ENCODE assay signal across 10 cellular contexts in genomic region chr16:57304169-57305061, GRCh38. TPM values are rescaled to one million over a fixed set of nuclear protein-coding genes. Genes with fewer than 3 reads are reported as not detected.
A peak's percentile ranks its signal among the peaks of the same experiment; 100 is the strongest.
DNase-seq lines count a peak whose midpoint lies in the region; ATAC-seq and TF ChIP-seq lines count a peak whose summit lies in the region.
"Had no signal": no experiment of that assay in that cellular context is flagged by ENCODE, and none has a peak within 500 bp of the region (broad histone marks: within the 10 kb centered on the region; RNA-seq: fewer than 3 reads in every experiment).

No MANE protein-coding gene starts in this region.

- no peak overlapping the region for H3K4me3 ChIP-seq in breast epithelium
- no peak overlapping the region for H3K4me3 ChIP-seq in liver (ENCODE audit: low read depth in 1 of 3, low read length in 3 of 3)
- no peak overlapping the region for H3K4me3 ChIP-seq in upper lobe of left lung

- H3K4me1 ChIP-seq in breast epithelium (peaks cover 5 to 13% of the 10 kb centered on the region in 2 donors), liver (ENCODE audit: control insufficient read depth in 4 of 4, insufficient read depth in 4 of 4, low read length in 3 of 4) (peaks cover 9 to 41% (median 30%) of the 10 kb centered on the region in 4 donors), upper lobe of left lung (peaks cover 23 to 34% (median 31%) of the 10 kb centered on the region in 4 donors)

- peaks cover 13% of the 10 kb centered on the region for H3K4me1 Mint-ChIP-seq in T-helper 1 cell treated with Interleukin-12 subunit alpha and Interleukin-12 subunit beta and Interleukin-4 antibody, amounts not matched to agents 30 μg/mL and 1 μg/mL, for 36 hours (ENCODE audit: low read depth)

- H3K27ac Mint-ChIP-seq in T-helper 1 cell treated with Interleukin-12 subunit alpha and Interleukin-12 subunit beta and Interleukin-4 antibody, amounts not matched to agents 30 μg/mL and 1 μg/mL, for 36 hours, result peak overlapping the region; percentile 68

- peak overlapping the region; percentile 90 to 92 for H3K27ac ChIP-seq in breast epithelium
- peak overlapping the region; percentile 89 to 97 for H3K27ac ChIP-seq in liver (ENCODE audit: low read depth in 1 of 2, low read length in 2 of 2)
- H3K27ac ChIP-seq in upper lobe of left lung, result peak overlapping the region; percentile 73 to 82 (median 75)

- TF ChIP-seq EP300 in upper lobe of left lung (IDR thresholded peaks at IDR 0.05), result peak in 3 of 4 donors; percentile 21 to 85 (median 66)

- H3K36me3 ChIP-seq in breast epithelium (no peaks in the 10 kb centered on the region), liver (ENCODE audit: control insufficient read depth in 4 of 4, insufficient read depth in 3 of 4, low read depth in 1 of 4, low read length in 3 of 4) (no peaks in the 10 kb centered on the region), upper lobe of left lung (no peaks in the 10 kb centered on the region)

- DNase-seq in T-helper 1 cell (no peak), breast epithelium (ENCODE audit: low spot score in 2 of 2) (peak in 1 of 2 donors; percentile 93), upper lobe of left lung (peak in 1 of 2 donors; percentile 88)
- DNase-seq in activated T-cell treated with anti-CD3 and anti-CD28 coated beads, Interleukin-2, amount 50 U/mL, for 48 hours, result no peak
- no peak for DNase-seq in stimulated activated CD4-positive, alpha-beta T cell treated with anti-CD3 and anti-CD28 coated beads, Interleukin-4, amount 100 ng/mL, for 1 hour
- DNase-seq: activated CD4-positive, alpha-beta T cell treated with anti-CD3 and anti-CD28 coated beads for 4 hours had no signal

- 41% methylated on average over 16 of the region's 16 CpGs for WGBS in liver
- 72 to 73% methylated on average over 16 of the region's 16 CpGs for WGBS in upper lobe of left lung, 2 donors

- H3K9me3 ChIP-seq in breast epithelium (no peaks in the 10 kb centered on the region), liver (ENCODE audit: control insufficient read depth in 4 of 4, low read length in 3 of 4) (no peaks in the 10 kb centered on the region), upper lobe of left lung (no peaks in the 10 kb centered on the region)

- H3K27me3 ChIP-seq in breast epithelium (no peaks in the 10 kb centered on the region), liver (ENCODE audit: control insufficient read depth in 4 of 4, insufficient read depth in 4 of 4, low read length in 3 of 4) (no peaks in the 10 kb centered on the region), upper lobe of left lung (no peaks in the 10 kb centered on the region)

- TF ChIP-seq RAD21 in liver (IDR thresholded peaks at IDR 0.05), result peak; percentile 37 to 65

- H3K9ac ChIP-seq in liver (ENCODE audit: low read depth in 1 of 2, low read length in 2 of 2), result no peak overlapping the region

- TF ChIP-seq POLR2A in breast epithelium (IDR thresholded peaks at IDR 0.05) (no peak), upper lobe of left lung (IDR thresholded peaks at IDR 0.05) (peak in 1 of 4 donors; percentile 15)

- H3K27me3 Mint-ChIP-seq in T-helper 1 cell treated with Interleukin-12 subunit alpha and Interleukin-12 subunit beta and Interleukin-4 antibody, amounts not matched to agents 30 μg/mL and 1 μg/mL, for 36 hours (ENCODE audit: low read depth), result peaks cover 9% of the 10 kb centered on the region

- H3K36me3 Mint-ChIP-seq in T-helper 1 cell treated with Interleukin-12 subunit alpha and Interleukin-12 subunit beta and Interleukin-4 antibody, amounts not matched to agents 30 μg/mL and 1 μg/mL, for 36 hours (ENCODE audit: low read depth), result no peaks in the 10 kb centered on the region

- intact Hi-C loops in breast epithelium (cut with DNase I; ENCODE audit: low total_unique reads), result no loop called here

- no peaks in the 10 kb centered on the region for H3K9me3 Mint-ChIP-seq in T-helper 1 cell treated with Interleukin-12 subunit alpha and Interleukin-12 subunit beta and Interleukin-4 antibody, amounts not matched to agents 30 μg/mL and 1 μg/mL, for 36 hours

- ATAC-seq in upper lobe of left lung (ENCODE audit: low FRiP score in 2 of 2) (peak in 1 of 2 donors; percentile 27), HG03039 (IDR thresholded peaks at IDR 0.05; ENCODE audit: unreplicated experiment) (no peak)

- peak in 1 of 3 donors; percentile 8 for TF ChIP-seq CTCF in breast epithelium (IDR thresholded peaks at IDR 0.05)
- TF ChIP-seq CTCF in liver (IDR thresholded peaks at IDR 0.05; ENCODE audit: low read depth, low read length, missing input control), result no peak
- TF ChIP-seq CTCF in upper lobe of left lung (IDR thresholded peaks at IDR 0.05), result no peak

- peak overlapping the region; percentile 33 for H3K4me3 Mint-ChIP-seq in T-helper 1 cell treated with Interleukin-12 subunit alpha and Interleukin-12 subunit beta and Interleukin-4 antibody, amounts not matched to agents 30 μg/mL and 1 μg/mL, for 36 hours

TF ChIP-seq in liver, 16 proteins besides CTCF, POLR2A, EP300 and RAD21:
- TF ChIP-seq RXRA (IDR thresholded peaks at IDR 0.05) (peak; percentile 83 to 89), EGR1 (IDR thresholded peaks at IDR 0.05; ENCODE audit: low read depth in 2 of 2) (peak in 1 of 2 donors; percentile 37), FOXA1 (IDR thresholded peaks at IDR 0.05) (no peak), GABPA (IDR thresholded peaks at IDR 0.05 in 1 of 2, conservative IDR thresholded peaks at IDR 0.05 in 1 of 2) (peak in 1 of 2 donors; percentile 48), JUND (IDR thresholded peaks at IDR 0.05) (peak; percentile 54 to 62), TAF1 (conservative IDR thresholded peaks at IDR 0.05) (no peak), ATF3 (IDR thresholded peaks at IDR 0.05) (no peak), HNF4G (IDR thresholded peaks at IDR 0.05) (peak; percentile 73), SP1 (IDR thresholded peaks at IDR 0.05) (peak; percentile 99), HNF4A (conservative IDR thresholded peaks at IDR 0.05) (peak; percentile 89 to 90), YY1 (IDR thresholded peaks at IDR 0.05) (peak; percentile 67), ZBTB33 (IDR thresholded peaks at IDR 0.05) (peak; percentile 56), FOXA2 (IDR thresholded peaks at IDR 0.05) (no peak)
- TF ChIP-seq, protein P1, sequence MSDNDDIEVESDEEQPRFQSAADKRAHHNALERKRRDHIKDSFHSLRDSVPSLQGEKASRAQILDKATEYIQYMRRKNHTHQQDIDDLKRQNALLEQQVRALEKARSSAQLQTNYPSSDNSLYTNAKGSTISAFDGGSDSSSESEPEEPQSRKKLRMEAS (IDR thresholded peaks at IDR 0.05), result peak; percentile 51
- TF ChIP-seq, protein P2, sequence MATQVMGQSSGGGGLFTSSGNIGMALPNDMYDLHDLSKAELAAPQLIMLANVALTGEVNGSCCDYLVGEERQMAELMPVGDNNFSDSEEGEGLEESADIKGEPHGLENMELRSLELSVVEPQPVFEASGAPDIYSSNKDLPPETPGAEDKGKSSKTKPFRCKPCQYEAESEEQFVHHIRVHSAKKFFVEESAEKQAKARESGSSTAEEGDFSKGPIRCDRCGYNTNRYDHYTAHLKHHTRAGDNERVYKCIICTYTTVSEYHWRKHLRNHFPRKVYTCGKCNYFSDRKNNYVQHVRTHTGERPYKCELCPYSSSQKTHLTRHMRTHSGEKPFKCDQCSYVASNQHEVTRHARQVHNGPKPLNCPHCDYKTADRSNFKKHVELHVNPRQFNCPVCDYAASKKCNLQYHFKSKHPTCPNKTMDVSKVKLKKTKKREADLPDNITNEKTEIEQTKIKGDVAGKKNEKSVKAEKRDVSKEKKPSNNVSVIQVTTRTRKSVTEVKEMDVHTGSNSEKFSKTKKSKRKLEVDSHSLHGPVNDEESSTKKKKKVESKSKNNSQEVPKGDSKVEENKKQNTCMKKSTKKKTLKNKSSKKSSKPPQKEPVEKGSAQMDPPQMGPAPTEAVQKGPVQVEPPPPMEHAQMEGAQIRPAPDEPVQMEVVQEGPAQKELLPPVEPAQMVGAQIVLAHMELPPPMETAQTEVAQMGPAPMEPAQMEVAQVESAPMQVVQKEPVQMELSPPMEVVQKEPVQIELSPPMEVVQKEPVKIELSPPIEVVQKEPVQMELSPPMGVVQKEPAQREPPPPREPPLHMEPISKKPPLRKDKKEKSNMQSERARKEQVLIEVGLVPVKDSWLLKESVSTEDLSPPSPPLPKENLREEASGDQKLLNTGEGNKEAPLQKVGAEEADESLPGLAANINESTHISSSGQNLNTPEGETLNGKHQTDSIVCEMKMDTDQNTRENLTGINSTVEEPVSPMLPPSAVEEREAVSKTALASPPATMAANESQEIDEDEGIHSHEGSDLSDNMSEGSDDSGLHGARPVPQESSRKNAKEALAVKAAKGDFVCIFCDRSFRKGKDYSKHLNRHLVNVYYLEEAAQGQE (IDR thresholded peaks at IDR 0.05), result peak; percentile 58
TF ChIP-seq in liver: peak in this region for 11.

RNA-seq across cellular contexts. Expression of gene PLLP, which starts 19.9 kb away (rescaled TPM):
- total RNA-seq in breast epithelium (10 to 100 TPM in 1 of 3 donors, 1 to 10 TPM in 2; 3.8 to 44.6 (median 7.9) TPM), liver (1 to 10 TPM; 1.4 to 2.7 TPM), upper lobe of left lung (100 to 1,000 TPM in 4 of 6 donors, 10 to 100 TPM in 2; 38.8 to 184 (median 114) TPM)
- 1 to 10 TPM; 2.6 to 5.2 TPM for polyA plus RNA-seq in liver

RNA-seq across cellular contexts. Expression of gene CCL22, which starts 54.2 kb away (rescaled TPM):
- total RNA-seq in breast epithelium, result under 1 TPM; 0.15 to 0.33 (median 0.16) TPM
- total RNA-seq in liver, result under 1 TPM in 1 of 2 donors, not detected in 1; 0.09 TPM
- under 1 TPM in 1 of 2 donors, not detected in 1; 0.02 TPM for polyA plus RNA-seq in liver
- 1 to 10 TPM in 1 of 6 donors, under 1 TPM in 3, not detected in 2; 0.39 to 4.7 (median 0.71) TPM for total RNA-seq in upper lobe of left lung
- polyA plus RNA-seq: AG04450 had no signal

RNA-seq across cellular contexts. Expression of gene ARL2BP, which starts 59.4 kb away (rescaled TPM):
- total RNA-seq in breast epithelium, result 10 to 100 TPM; 50.5 to 64.0 (median 62.4) TPM
- 10 to 100 TPM; 19.9 to 33.6 TPM for total RNA-seq in liver
- 10 to 100 TPM; 13.4 to 18.4 TPM for polyA plus RNA-seq in liver
- 10 to 100 TPM; 18.9 to 74.9 (median 54.2) TPM for total RNA-seq in upper lobe of left lung
